In genomic region chr20:17803765-17804164, GRCh38 we compare ENCODE assay signal across 30 cellular contexts.
"Had no signal": no experiment of that assay in that cellular context is flagged by ENCODE, and none has a peak within 500 bp of the region (broad histone marks: within the 10 kb centered on the region; RNA-seq: fewer than 3 reads in every experiment).

No MANE protein-coding gene starts in this region.

- H3K27ac ChIP-seq: brain microvascular endothelial cell, foreskin keratinocyte, lower lobe of right lung, skin epidermis, testis, VCaP had no signal

- H3K9me3 ChIP-seq: lower lobe of right lung, testis, transverse colon had no signal

- H3K27me3 Mint-ChIP-seq: progenitor cell of endocrine pancreas had no signal

- DNase-seq: activated CD4-positive, alpha-beta T cell treated with anti-CD3 and anti-CD28 coated beads for 48 hours; activated CD4-positive, alpha-beta T cell treated with anti-CD3 and anti-CD28 coated beads, Interleukin-2, amount 50 U/mL, for 48 hours; activated CD8-positive, alpha-beta memory T cell treated with anti-CD3 and anti-CD28 coated beads for 24 hours; activated CD8-positive, alpha-beta memory T cell treated with anti-CD3 and anti-CD28 coated beads, Interleukin-2, amount 50 U/mL, for 4 hours; activated gamma-delta T cell; activated naive CD4-positive, alpha-beta T cell treated with anti-CD3 and anti-CD28 coated beads, Interleukin-2, amount 10 ng/mL, durations not matched to agents 7 days and 5 days; activated naive CD8-positive, alpha-beta T cell treated with anti-CD3 and anti-CD28 coated beads, Interleukin-2, amount 10 ng/mL, durations not matched to agents 7 days and 5 days; activated T-cell treated with anti-CD3 and anti-CD28 coated beads, Interleukin-2, amount 50 U/mL, for 1 hour; brain microvascular endothelial cell; endodermal cell; foreskin keratinocyte; islet precursor cell; left cardiac atrium; lower lobe of right lung; mesenchymal stem cell; naive thymus-derived CD8-positive, alpha-beta T cell; retina; stimulated activated CD4-positive, alpha-beta T cell treated with anti-CD3 and anti-CD28 coated beads, Interleukin-12 subunit alpha, Interleukin-12 subunit beta, amount 100 ng/mL, for 4 hours; stimulated activated CD4-positive, alpha-beta T cell treated with anti-CD3 and anti-CD28 coated beads, Interleukin-4, amount 100 ng/mL, for 1 hour; stimulated activated naive CD8-positive, alpha-beta T cell treated with anti-CD3 and anti-CD28 coated beads, Interleukin-15, Interleukin-2, amounts not matched to agents 100 U/mL and 50 U/mL, for 24 hours; testis; transverse colon had no signal

- ATAC-seq: activated CD4-positive, CD25-positive, alpha-beta regulatory T cell treated with anti-CD3 and anti-CD28 coated beads, Interleukin-2, amount 50 U/mL, for 24 hours; esophagus mucosa; foreskin keratinocyte; lower lobe of right lung; naive thymus-derived CD8-positive, alpha-beta T cell; stimulated activated naive CD8-positive, alpha-beta T cell treated with anti-CD3 and anti-CD28 coated beads, Interleukin-15, Interleukin-2, amounts not matched to agents 100 U/mL and 50 U/mL, for 24 hours had no signal

- H3K36me3 Mint-ChIP-seq: activated naive CD4-positive, alpha-beta T cell treated with anti-CD3 and anti-CD28 coated beads, Interleukin-2, amount 10 ng/mL, durations not matched to agents 7 days and 5 days; activated naive CD8-positive, alpha-beta T cell treated with anti-CD3 and anti-CD28 coated beads, Interleukin-2, amount 10 ng/mL, durations not matched to agents 7 days and 5 days had no signal

- H3K4me1 Mint-ChIP-seq: activated naive CD4-positive, alpha-beta T cell treated with anti-CD3 and anti-CD28 coated beads, Interleukin-2, amount 10 ng/mL, durations not matched to agents 7 days and 5 days; activated naive CD8-positive, alpha-beta T cell treated with anti-CD3 and anti-CD28 coated beads, Interleukin-2, amount 10 ng/mL, durations not matched to agents 7 days and 5 days; endodermal cell; naive thymus-derived CD8-positive, alpha-beta T cell had no signal

- H3K9me3 Mint-ChIP-seq: activated naive CD4-positive, alpha-beta T cell treated with anti-CD3 and anti-CD28 coated beads, Interleukin-2, amount 10 ng/mL, durations not matched to agents 7 days and 5 days; activated naive CD8-positive, alpha-beta T cell treated with anti-CD3 and anti-CD28 coated beads, Interleukin-2, amount 10 ng/mL, durations not matched to agents 7 days and 5 days; activated T-helper 1 cell treated with anti-CD3 and anti-CD28 coated beads, Interleukin-12 subunit alpha, Interleukin-12 subunit beta, Interleukin-2, Interleukin-4 antibody, amounts not matched to agents 30 ng/mL and 10 ng/mL and 1 ng/mL, durations not matched to agents 14 hours and 24 hours and 36 hours had no signal

- H3K36me3 ChIP-seq: brain microvascular endothelial cell, lower lobe of right lung, transverse colon had no signal

- FAIRE-seq: astrocyte, urothelium cell line had no signal

- H3K4me3 ChIP-seq: lower lobe of right lung, skin epidermis, testis, transverse colon had no signal

- H3K4me3 Mint-ChIP-seq: activated naive CD4-positive, alpha-beta T cell treated with anti-CD3 and anti-CD28 coated beads, Interleukin-2, amount 10 ng/mL, durations not matched to agents 7 days and 5 days; activated naive CD8-positive, alpha-beta T cell treated with anti-CD3 and anti-CD28 coated beads, Interleukin-2, amount 10 ng/mL, durations not matched to agents 7 days and 5 days; activated T-helper 1 cell treated with anti-CD3 and anti-CD28 coated beads, Interleukin-12 subunit alpha, Interleukin-12 subunit beta, Interleukin-2, Interleukin-4 antibody, amounts not matched to agents 30 ng/mL and 10 ng/mL and 1 ng/mL, durations not matched to agents 14 hours and 24 hours and 36 hours; endodermal cell; naive thymus-derived CD8-positive, alpha-beta T cell had no signal

- H3K4me1 ChIP-seq: foreskin keratinocyte had no signal

- H3K27ac Mint-ChIP-seq: activated naive CD4-positive, alpha-beta T cell treated with anti-CD3 and anti-CD28 coated beads, Interleukin-2, amount 10 ng/mL, durations not matched to agents 7 days and 5 days; activated naive CD8-positive, alpha-beta T cell treated with anti-CD3 and anti-CD28 coated beads, Interleukin-2, amount 10 ng/mL, durations not matched to agents 7 days and 5 days; activated T-helper 1 cell treated with anti-CD3 and anti-CD28 coated beads, Interleukin-12 subunit alpha, Interleukin-12 subunit beta, Interleukin-2, Interleukin-4 antibody, amounts not matched to agents 30 ng/mL and 10 ng/mL and 1 ng/mL, durations not matched to agents 14 hours and 24 hours and 36 hours; endodermal cell; naive thymus-derived CD8-positive, alpha-beta T cell; progenitor cell of endocrine pancreas had no signal
